10 cellular contexts compared by ENCODE assay signal in the genomic region with DNA sequence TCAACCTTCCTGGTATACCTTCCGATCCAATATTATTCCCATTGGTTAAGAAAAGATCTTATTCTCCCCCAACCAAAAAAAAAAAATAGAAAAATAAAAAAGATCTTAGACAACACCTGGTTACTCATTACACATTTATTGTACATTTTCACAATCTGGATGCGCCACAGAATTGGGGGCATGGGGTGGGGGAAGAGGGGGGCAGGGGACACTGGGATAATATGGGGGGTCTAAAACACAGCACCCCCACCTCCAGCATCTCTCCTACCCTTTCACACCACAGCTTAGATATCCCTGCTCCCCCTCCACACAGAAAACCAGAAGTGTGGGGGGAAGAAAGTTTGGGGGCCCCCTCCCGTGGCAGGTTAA. TPM values are rescaled to one million over a fixed set of nuclear protein-coding genes. Genes with fewer than 3 reads are reported as not detected.
DNase-seq lines count a peak whose midpoint lies in the region; ATAC-seq and TF ChIP-seq lines count a peak whose summit lies in the region.
"Had no signal": no experiment of that assay in that cellular context is flagged by ENCODE, and none has a peak within 500 bp of the region (broad histone marks: within the 10 kb centered on the region; RNA-seq: fewer than 3 reads in every experiment).

No MANE protein-coding gene starts in this region.

- TF ChIP-seq POLR2A in right lobe of liver (IDR thresholded peaks at IDR 0.05) = no peak

- POLR2A ChIA-PET in activated CD4-positive, alpha-beta T cell treated with anti-CD3 and anti-CD28 coated beads for 36 hours (lab: Charles Lee) = interaction anchor here (0.8 to 4.3 kb wide), 2 partner anchors 9 to 14 kb away, joined by 3 to 85 read pairs; no protein-coding TSS in a partner anchor
- POLR2A ChIA-PET in activated CD4-positive, alpha-beta memory T cell treated with anti-CD3 and anti-CD28 coated beads, Interleukin-2, amount 10 ng/mL, durations not matched to agents 7 days and 5 days (lab: Charles Lee) = interaction anchor here (0.6 to 16.5 kb wide), 8 partner anchors 12 to 90 kb away, joined by 3 to 653 read pairs (median 14); a partner anchor contains a TSS

- H3K36me3 Mint-ChIP-seq in activated CD4-positive, alpha-beta T cell treated with anti-CD3 and anti-CD28 coated beads for 36 hours (ENCODE audit: low read depth) = peaks cover 33% of the 10 kb centered on the region
- H3K36me3 Mint-ChIP-seq in activated CD4-positive, alpha-beta memory T cell treated with anti-CD3 and anti-CD28 coated beads, Interleukin-2, amount 10 ng/mL, durations not matched to agents 7 days and 5 days (ENCODE audit: low read depth) = peaks cover 34% of the 10 kb centered on the region

- H3K27me3 ChIP-seq in right lobe of liver = no peaks in the 10 kb centered on the region
- H3K27me3 ChIP-seq in stomach smooth muscle (ENCODE audit: control insufficient read depth in 1 of 2, insufficient read depth in 2 of 2, low read length in 2 of 2) = no peaks in the 10 kb centered on the region

- H3K27ac Mint-ChIP-seq in activated CD4-positive, alpha-beta T cell treated with anti-CD3 and anti-CD28 coated beads for 36 hours = peak overlapping the region; percentile 66
- peak overlapping the region; percentile 79 for H3K27ac Mint-ChIP-seq in activated CD4-positive, alpha-beta memory T cell treated with anti-CD3 and anti-CD28 coated beads, Interleukin-2, amount 10 ng/mL, durations not matched to agents 7 days and 5 days

- H3K27me3 Mint-ChIP-seq in activated CD4-positive, alpha-beta T cell treated with anti-CD3 and anti-CD28 coated beads for 36 hours = no peaks in the 10 kb centered on the region
- H3K27me3 Mint-ChIP-seq in activated CD4-positive, alpha-beta memory T cell treated with anti-CD3 and anti-CD28 coated beads, Interleukin-2, amount 10 ng/mL, durations not matched to agents 7 days and 5 days = no peaks in the 10 kb centered on the region

- no peak overlapping the region for H3K4me3 Mint-ChIP-seq in activated CD4-positive, alpha-beta T cell treated with anti-CD3 and anti-CD28 coated beads for 36 hours
- H3K4me3 Mint-ChIP-seq in activated CD4-positive, alpha-beta memory T cell treated with anti-CD3 and anti-CD28 coated beads, Interleukin-2, amount 10 ng/mL, durations not matched to agents 7 days and 5 days = no peak overlapping the region

- ATAC-seq in activated CD4-positive, alpha-beta T cell treated with anti-CD3 and anti-CD28 coated beads for 36 hours = no peak
- ATAC-seq in right lobe of liver = no peak

- H3K27ac ChIP-seq in right lobe of liver = peak overlapping the region in 2 of 3 donors; percentile 99
- H3K27ac ChIP-seq in stomach smooth muscle (ENCODE audit: low read length) = peak overlapping the region; percentile 81

- H3K36me3 ChIP-seq in right lobe of liver (peaks cover 0 to 14% (median 0%) of the 10 kb centered on the region in 4 donors), stomach smooth muscle (ENCODE audit: control insufficient read depth in 2 of 2, insufficient read depth in 2 of 2, low read length in 2 of 2) (peaks cover 13 to 20% of the 10 kb centered on the region in 2 donors)

- TF ChIP-seq CTCF in right lobe of liver (IDR thresholded peaks at IDR 0.05) (no peak), GM10266 (IDR thresholded peaks at IDR 0.05; ENCODE audit: control insufficient read depth, insufficient read depth, low read depth, missing control alignments) (no peak)

- no peak for DNase-seq in activated CD4-positive, alpha-beta T cell treated with anti-CD3 and anti-CD28 coated beads for 36 hours
- DNase-seq in activated CD4-positive, alpha-beta T cell treated with anti-CD3 and anti-CD28 coated beads for 4 hours = no peak
- DNase-seq in activated CD4-positive, alpha-beta memory T cell treated with anti-CD3 and anti-CD28 coated beads, Interleukin-2, amount 10 ng/mL, durations not matched to agents 7 days and 5 days = no peak
- DNase-seq in right lobe of liver (no peak), COLO668 (lab: John Stamatoyannopoulos, UW; ENCODE audit: unreplicated experiment) (no peak), GM10266 (ENCODE audit: extremely low spot score) (no peak), DMS114 treated with DMSO at 0.1 percent for 48 hours (lab: John Stamatoyannopoulos, UW; ENCODE audit: unreplicated experiment) (no peak)

- WGBS in right lobe of liver (ENCODE audit: insufficient coverage, low coverage, low lambda C conversion rate, missing lambda C conversion rate) = 28% methylated on average over 2 of the region's 3 CpGs

- peaks cover 45% of the 10 kb centered on the region for H3K4me1 Mint-ChIP-seq in activated CD4-positive, alpha-beta T cell treated with anti-CD3 and anti-CD28 coated beads for 36 hours
- H3K4me1 Mint-ChIP-seq in activated CD4-positive, alpha-beta memory T cell treated with anti-CD3 and anti-CD28 coated beads, Interleukin-2, amount 10 ng/mL, durations not matched to agents 7 days and 5 days = peaks cover 47% of the 10 kb centered on the region

- intact Hi-C loops in activated CD4-positive, alpha-beta T cell treated with anti-CD3 and anti-CD28 coated beads for 36 hours (cut with DNase I, micrococcal nuclease) = loop anchor here (5.0 to 10.0 kb wide), 4 partner anchors 77 to 914 kb away; a partner anchor contains a TSS
- intact Hi-C loops in right lobe of liver (cut with DNase I) = loop anchor here in 1 of 2 donors (2.0 kb wide), 1 partner anchor 64 kb away; no protein-coding TSS in a partner anchor

- H3K9me3 Mint-ChIP-seq in activated CD4-positive, alpha-beta T cell treated with anti-CD3 and anti-CD28 coated beads for 36 hours (ENCODE audit: low read depth) = no peaks in the 10 kb centered on the region
- no peaks in the 10 kb centered on the region for H3K9me3 Mint-ChIP-seq in activated CD4-positive, alpha-beta memory T cell treated with anti-CD3 and anti-CD28 coated beads, Interleukin-2, amount 10 ng/mL, durations not matched to agents 7 days and 5 days

- CTCF ChIA-PET in activated CD4-positive, alpha-beta T cell treated with anti-CD3 and anti-CD28 coated beads for 36 hours (lab: Charles Lee) = interaction anchor here (0.5 to 6.9 kb wide), 13 partner anchors 8 to 243 kb away, joined by 3 to 88 read pairs (median 4); a partner anchor contains a TSS
- CTCF ChIA-PET in activated CD4-positive, alpha-beta memory T cell treated with anti-CD3 and anti-CD28 coated beads, Interleukin-2, amount 10 ng/mL, durations not matched to agents 7 days and 5 days (lab: Charles Lee) = interaction anchor here (0.8 to 7.0 kb wide), 15 partner anchors 9 to 136 kb away, joined by 3 to 44 read pairs (median 5); a partner anchor contains a TSS

- H3K9ac ChIP-seq in stomach smooth muscle (ENCODE audit: low read length in 2 of 2) = no peak overlapping the region

- H3K4me1 ChIP-seq in right lobe of liver (peaks cover 0 to 26% (median 13%) of the 10 kb centered on the region in 4 donors), stomach smooth muscle (ENCODE audit: control insufficient read depth, insufficient read depth, low read length) (peaks cover 50% of the 10 kb centered on the region)

- H3K9me3 ChIP-seq in right lobe of liver (no peaks in the 10 kb centered on the region), stomach smooth muscle (ENCODE audit: control insufficient read depth in 2 of 2, low read length in 2 of 2) (no peaks in the 10 kb centered on the region)
- H3K9me3 ChIP-seq: mucosa of descending colon had no signal

- H3K4me3 ChIP-seq in right lobe of liver (no peak overlapping the region), stomach smooth muscle (ENCODE audit: low read length in 2 of 2) (no peak overlapping the region)
- H3K4me3 ChIP-seq: mucosa of descending colon had no signal

RNA-seq across cellular contexts. Expression of a gene that starts 3.7 kb away (rescaled TPM):
- total RNA-seq in activated CD4-positive, alpha-beta T cell treated with anti-CD3 and anti-CD28 coated beads for 36 hours = 10 to 100 TPM; 26.7 to 27.8 TPM
- total RNA-seq in activated CD4-positive, alpha-beta memory T cell treated with anti-CD3 and anti-CD28 coated beads, Interleukin-2, amount 10 ng/mL, durations not matched to agents 7 days and 5 days = 10 to 100 TPM; 75.2 to 79.1 TPM
- total RNA-seq in right lobe of liver = 10 to 100 TPM in 4 of 6 experiments, 1 to 10 TPM in 2; 4.4 to 18.6 (median 13.2) TPM

RNA-seq across cellular contexts. Expression of a gene that starts 6.8 kb away (rescaled TPM):
- 10 to 100 TPM; 46.5 to 55.9 TPM for total RNA-seq in activated CD4-positive, alpha-beta T cell treated with anti-CD3 and anti-CD28 coated beads for 36 hours
- 10 to 100 TPM; 53.5 to 56.6 TPM for total RNA-seq in activated CD4-positive, alpha-beta memory T cell treated with anti-CD3 and anti-CD28 coated beads, Interleukin-2, amount 10 ng/mL, durations not matched to agents 7 days and 5 days
- total RNA-seq in right lobe of liver = 100 to 1,000 TPM in 1 of 6 experiments, 10 to 100 TPM in 5; 25.7 to 118 (median 55.2) TPM

RNA-seq across cellular contexts. Expression of a gene that starts 17.2 kb away (rescaled TPM):
- total RNA-seq in activated CD4-positive, alpha-beta T cell treated with anti-CD3 and anti-CD28 coated beads for 36 hours = 10 to 100 TPM; 24.0 to 34.4 TPM
- 10 to 100 TPM; 49.7 to 53.9 TPM for total RNA-seq in activated CD4-positive, alpha-beta memory T cell treated with anti-CD3 and anti-CD28 coated beads, Interleukin-2, amount 10 ng/mL, durations not matched to agents 7 days and 5 days
- 1 to 10 TPM; 2.3 to 5.0 (median 3.4) TPM for total RNA-seq in right lobe of liver

RNA-seq across cellular contexts. Expression of a gene that starts 31.0 kb away (rescaled TPM):
- total RNA-seq in activated CD4-positive, alpha-beta T cell treated with anti-CD3 and anti-CD28 coated beads for 36 hours = 1 to 10 TPM; 3.9 to 4.5 TPM
- 10 to 100 TPM; 16.3 to 17.0 TPM for total RNA-seq in activated CD4-positive, alpha-beta memory T cell treated with anti-CD3 and anti-CD28 coated beads, Interleukin-2, amount 10 ng/mL, durations not matched to agents 7 days and 5 days
- 1 to 10 TPM; 3.1 to 5.3 (median 4.2) TPM for total RNA-seq in right lobe of liver

RNA-seq across cellular contexts. Expression of a gene that starts 35.1 kb away (rescaled TPM):
- 1 to 10 TPM; 2.4 to 3.2 TPM for total RNA-seq in activated CD4-positive, alpha-beta T cell treated with anti-CD3 and anti-CD28 coated beads for 36 hours
- 1 to 10 TPM; 1.4 to 1.5 TPM for total RNA-seq in activated CD4-positive, alpha-beta memory T cell treated with anti-CD3 and anti-CD28 coated beads, Interleukin-2, amount 10 ng/mL, durations not matched to agents 7 days and 5 days
- total RNA-seq in right lobe of liver = not detected
- total RNA-seq: PC-3 had no signal

Comparison
In these comparisons a context has a peak if more than half of its experiments do, and no peak if none do; other contexts are left out.
1. RNA of a gene that starts 17.2 kb away (total RNA-seq): 49.7 to 53.9 TPM in activated CD4-positive, alpha-beta memory T cell treated with anti-CD3 and anti-CD28 coated beads, Interleukin-2, amount 10 ng/mL, durations not matched to agents 7 days and 5 days and 24.0 to 34.4 TPM in activated CD4-positive, alpha-beta T cell treated with anti-CD3 and anti-CD28 coated beads for 36 hours; 2.3 to 5.0 TPM in right lobe of liver; every median in the first group is over 4 times any median in the second.